In genomic region chr11:119368121-119369034, GRCh38 we compare ENCODE assay signal across 9 cellular contexts. TPM values are rescaled to one million over a fixed set of nuclear protein-coding genes. Genes with fewer than 3 reads are reported as not detected.
DNase-seq lines count a peak whose midpoint lies in the region; ATAC-seq and TF ChIP-seq lines count a peak whose summit lies in the region.
"Had no signal": no experiment of that assay in that cellular context is flagged by ENCODE, and none has a peak within 500 bp of the region (broad histone marks: within the 10 kb centered on the region; RNA-seq: fewer than 3 reads in every experiment).

No MANE protein-coding gene starts in this region.

- intact Hi-C loops in left colon (cut with DNase I, micrococcal nuclease) (no loop called here), testis (cut with DNase I; ENCODE audit: low total_unique reads) (no loop called here)

- ATAC-seq in left colon, result peak; percentile 71

- no peaks in the 10 kb centered on the region for H3K36me3 ChIP-seq in WERI-Rb-1
- no peaks in the 10 kb centered on the region for H3K36me3 ChIP-seq in testis (ENCODE audit: low read depth, missing control alignments)

- H3K9me3 ChIP-seq in WERI-Rb-1 (ENCODE audit: severe bottlenecking) (no peaks in the 10 kb centered on the region), testis (no peaks in the 10 kb centered on the region)

- no peak for TF ChIP-seq POLR2A in testis (IDR thresholded peaks at IDR 0.05)

- DNase-seq in NCI-H1092 treated with DMSO at 0.1 percent for 48 hours (lab: John Stamatoyannopoulos, UW) (peak; percentile 82), WERI-Rb-1 (peak; percentile 83), left colon (peak; percentile 85 to 88), testis (no peak), SIG-M5 treated with dmso at 0.1 percent for 504 hours (lab: John Stamatoyannopoulos, UW; ENCODE audit: unreplicated experiment) (no peak), NK-92 (lab: John Stamatoyannopoulos, UW; ENCODE audit: unreplicated experiment) (no peak), OCI-M2 (lab: John Stamatoyannopoulos, UW; ENCODE audit: unreplicated experiment) (no peak)
- no peak for DNase-seq in activated T-cell treated with anti-CD3 and anti-CD28 coated beads, Interleukin-2, amount 50 U/mL, for 1 hour

- H3K4me1 ChIP-seq in testis, result peaks cover 64% of the 10 kb centered on the region

- 46 to 56% methylated on average over 16 to 17 of the region's 17 CpGs for WGBS in testis, 2 donors

- H3K27me3 ChIP-seq in WERI-Rb-1 (ENCODE audit: insufficient read depth, low read depth, severe bottlenecking) (no peaks in the 10 kb centered on the region), testis (no peaks in the 10 kb centered on the region)

- H3K27ac ChIP-seq in WERI-Rb-1 (peak overlapping the region; percentile 92), testis (peak overlapping the region; percentile 17 to 33)

- H3K4me3 ChIP-seq in WERI-Rb-1 (ENCODE audit: low read depth, low read length), result peak overlapping the region; percentile 31
- no peak overlapping the region for H3K4me3 ChIP-seq in testis

- TF ChIP-seq CTCF in WERI-Rb-1 (IDR thresholded peaks at IDR 0.05; ENCODE audit: low read depth, low read length) (no peak), testis (IDR thresholded peaks at IDR 0.05) (no peak)

RNA-seq across cellular contexts. Expression of gene USP2, which starts 13.1 kb away (rescaled TPM):
- total RNA-seq in left colon (10 to 100 TPM; 26.0 to 63.6 TPM), testis (100 to 1,000 TPM in 1 of 2 donors, 10 to 100 TPM in 1; 41.2 to 100 TPM)
- 168 TPM for polyA plus RNA-seq in testis (ENCODE audit: insufficient read depth, low read depth, low replicate concordance)

RNA-seq across cellular contexts. Expression of gene MFRP, which starts 21.9 kb away (rescaled TPM):
- total RNA-seq in left colon, result not detected
- total RNA-seq in testis, result not detected
- polyA plus RNA-seq in testis (ENCODE audit: insufficient read depth, low read depth, low replicate concordance), result not detected
- polyA plus RNA-seq: neural cell had no signal

RNA-seq across cellular contexts. Expression of gene C1QTNF5, which starts 27.7 kb away (rescaled TPM):
- 1 to 10 TPM; 6.9 to 9.3 TPM for total RNA-seq in left colon
- 1 to 10 TPM; 4.7 to 5.3 TPM for total RNA-seq in testis
- 12.6 TPM for polyA plus RNA-seq in testis (ENCODE audit: insufficient read depth, low read depth, low replicate concordance)
- polyA plus RNA-seq: neural cell had no signal

RNA-seq across cellular contexts. Expression of gene RNF26, which starts 34.1 kb away (rescaled TPM):
- total RNA-seq in left colon (10 to 100 TPM; 19.9 to 24.0 TPM), testis (10 to 100 TPM; 28.2 to 31.0 TPM)
- 37.1 TPM for polyA plus RNA-seq in testis (ENCODE audit: insufficient read depth, low read depth, low replicate concordance)

RNA-seq across cellular contexts. Expression of gene MCAM, which starts 51.4 kb away (rescaled TPM):
- total RNA-seq in left colon, result 10 to 100 TPM; 12.1 to 27.1 TPM
- total RNA-seq in testis, result 10 to 100 TPM; 39.1 to 45.1 TPM
- 43.1 TPM for polyA plus RNA-seq in testis (ENCODE audit: insufficient read depth, low read depth, low replicate concordance)

Comparison
In these comparisons a context has a peak if more than half of its experiments do, and no peak if none do; other contexts are left out.
1. DNase-seq: peak in NCI-H1092 treated with DMSO at 0.1 percent for 48 hours (single experiment), WERI-Rb-1 (single experiment) and left colon (2 of 2); none in testis (single experiment), activated T-cell treated with anti-CD3 and anti-CD28 coated beads, Interleukin-2, amount 50 U/mL, for 1 hour (single experiment), SIG-M5 treated with dmso at 0.1 percent for 504 hours (single experiment), NK-92 (single experiment) and OCI-M2 (single experiment).